Comparison of ENCODE assay signal across 19 cellular contexts in the genomic region with DNA sequence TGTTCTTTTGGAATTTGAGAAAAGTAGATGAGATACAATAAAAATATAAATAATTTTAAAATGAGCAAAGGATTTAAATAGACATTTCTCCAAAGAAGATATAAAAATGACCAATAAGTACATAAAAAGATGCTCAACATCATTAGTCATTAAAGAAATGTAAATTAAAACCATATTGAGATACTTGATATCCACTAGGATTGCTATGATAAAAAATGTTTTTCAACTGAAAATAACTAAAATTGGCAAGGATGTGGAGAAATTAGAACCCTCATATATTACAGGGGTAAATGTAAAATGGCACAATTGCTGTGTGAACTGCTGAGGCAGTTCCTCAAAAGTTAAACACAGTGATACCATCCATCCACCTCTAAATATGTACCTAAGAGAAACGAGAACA. TPM values are rescaled to one million over a fixed set of nuclear protein-coding genes. Genes with fewer than 3 reads are reported as not detected.
DNase-seq lines count a peak whose midpoint lies in the region; ATAC-seq, FAIRE-seq and TF ChIP-seq lines count a peak whose summit lies in the region.
"Had no signal": no experiment of that assay in that cellular context is flagged by ENCODE, and none has a peak within 500 bp of the region (broad histone marks: within the 10 kb centered on the region; RNA-seq: fewer than 3 reads in every experiment).

No MANE protein-coding gene starts in this region.

- H3K27ac ChIP-seq in ascending aorta = no peak overlapping the region
- H3K27ac ChIP-seq: C4-2B, Peyer's patch had no signal

- FAIRE-seq in A204.1 (lab: Jason Lieb, UNC) (peak; percentile 66), H54 (lab: Jason Lieb, UNC) (peak; percentile 41)

- no peak for TF ChIP-seq POLR2A in H54 (IDR thresholded peaks at IDR 0.05; ENCODE audit: low read depth, low read length)

- no peaks in the 10 kb centered on the region for H3K27me3 ChIP-seq in ascending aorta
- H3K27me3 ChIP-seq: Peyer's patch had no signal

- intact Hi-C loops in ascending aorta (cut with DNase I) = no loop called here

- DNase-seq in H54 (ENCODE audit: insufficient read length, low spot score) (no peak), fibroblast of gingiva (ENCODE audit: low read depth) (peak; percentile 68), H4 (ENCODE audit: low spot score) (no peak), NCI-H748 (lab: John Stamatoyannopoulos, UW; ENCODE audit: unreplicated experiment) (no peak), ascending aorta (ENCODE audit: low spot score in 2 of 2) (no peak)
- DNase-seq: DMS53, EL, Karpas-422, NCI-H1048, NCI-H1417 treated with DMSO at 0.1 percent for 48 hours, NCI-H187, NCI-H446 treated with DMSO at 0.1 percent for 48 hours, NCI-H69, Peyer's patch, SW 1271 had no signal

- no peaks in the 10 kb centered on the region for H3K9me3 ChIP-seq in ascending aorta
- H3K9me3 ChIP-seq: Peyer's patch had no signal

- peaks cover 0 to 7% of the 10 kb centered on the region in 2 donors for H3K4me1 ChIP-seq in ascending aorta

- peak; percentile 67 for ATAC-seq in SK-N-SH treated with all-trans-retinoic acid at 6 μM for 48 hours
- ATAC-seq in HG02973 (IDR thresholded peaks at IDR 0.05; ENCODE audit: unreplicated experiment) = no peak

- no peak overlapping the region for H3K4me3 ChIP-seq in ascending aorta
- H3K4me3 ChIP-seq: Peyer's patch had no signal

- no peak for TF ChIP-seq CTCF in ascending aorta (IDR thresholded peaks at IDR 0.05)

- no peaks in the 10 kb centered on the region for H3K36me3 ChIP-seq in ascending aorta
- H3K36me3 ChIP-seq: Peyer's patch had no signal

TF ChIP-seq in SK-N-SH treated with all-trans-retinoic acid at 6 μM for 48 hours, 23 proteins besides CTCF, POLR2A, EP300 and RAD21:
- TF ChIP-seq TCF4 (CRISPR knock-in tag; IDR thresholded peaks at IDR 0.05; ENCODE audit: borderline replicate concordance) (no peak), TOX (CRISPR knock-in tag; IDR thresholded peaks at IDR 0.05; ENCODE audit: borderline replicate concordance) (no peak), ZFP30 (CRISPR knock-in tag; IDR thresholded peaks at IDR 0.05) (no peak), GLIS3 (CRISPR knock-in tag; IDR thresholded peaks at IDR 0.05) (no peak), ARNTL (CRISPR knock-in tag; IDR thresholded peaks at IDR 0.05; ENCODE audit: borderline replicate concordance, low read depth) (no peak), ISL1 (CRISPR knock-in tag; IDR thresholded peaks at IDR 0.05) (no peak), RARB (CRISPR knock-in tag; IDR thresholded peaks at IDR 0.05) (no peak)

RNA-seq across cellular contexts. Expression of a gene that starts 38.8 kb away (rescaled TPM):
- total RNA-seq in H4 (2014; rRNA removed; shearing (Covaris generic)) = 12.5 and 19.7 TPM in 2 replicates
- 42.8 TPM for total RNA-seq in ascending aorta
